Comparison of ENCODE assay signal across 27 cellular contexts in the genomic region with DNA sequence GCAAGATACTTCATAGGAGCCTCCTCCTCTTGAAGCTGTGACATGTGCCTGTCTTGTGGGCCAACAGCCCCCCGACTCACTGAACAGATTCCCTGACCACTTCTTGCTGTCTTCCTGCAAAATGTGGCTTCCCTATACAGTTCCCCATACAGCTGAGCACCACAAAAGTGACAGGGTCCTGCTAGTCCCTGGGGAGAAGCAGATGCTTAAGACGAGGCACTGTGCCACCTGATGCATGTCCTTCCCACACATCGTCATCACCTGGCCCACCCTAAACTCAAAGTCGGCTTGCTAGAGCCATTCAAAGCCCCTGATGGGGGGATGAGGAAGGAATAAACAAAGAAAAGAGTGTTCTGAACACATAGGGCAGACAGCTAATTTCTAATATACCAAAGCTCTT.
"Had no signal": no experiment of that assay in that cellular context is flagged by ENCODE, and none has a peak within 500 bp of the region (broad histone marks: within the 10 kb centered on the region; RNA-seq: fewer than 3 reads in every experiment).

No MANE protein-coding gene starts in this region.

- H3K9me3 ChIP-seq: left ventricle myocardium inferior, ovary, prostate gland, stomach, testis, thyroid gland, transverse colon, upper lobe of left lung had no signal

- H3K27me3 ChIP-seq: hepatocyte, neural progenitor cell, ovary, testis, thyroid gland, upper lobe of left lung had no signal

- FAIRE-seq: urothelium cell line had no signal

- H3K9me3 Mint-ChIP-seq: mesothelial cell of epicardium; naive B cell; natural killer cell; nephron progenitor cell; neural progenitor cell; stimulated activated naive B cell treated with anti-CD40 and anti-IgM and Interleukin-4, amounts not matched to agents 10 μg/mL and 1 μg/mL and 100 μg/mL, for 72 hours had no signal

- H3K27ac Mint-ChIP-seq: mesothelial cell of epicardium; natural killer cell; nephron progenitor cell; neural progenitor cell; stimulated activated naive B cell treated with anti-CD40 and anti-IgM and Interleukin-4, amounts not matched to agents 10 μg/mL and 1 μg/mL and 100 μg/mL, for 72 hours had no signal

- H3K9ac ChIP-seq: neural progenitor cell had no signal

- H3K4me2 ChIP-seq: hepatocyte, neural progenitor cell had no signal

- ATAC-seq: natural killer cell; right cardiac atrium; sciatic nerve; stimulated activated naive CD8-positive, alpha-beta T cell treated with anti-CD3 and anti-CD28 coated beads, Interleukin-15, Interleukin-2, amounts not matched to agents 100 U/mL and 50 U/mL, for 24 hours had no signal

- H3K79me2 ChIP-seq: hepatocyte had no signal

- H3K4me3 ChIP-seq: hepatocyte, left ventricle myocardium inferior, lung, neural progenitor cell, ovary, prostate gland, skin epidermis, stomach, testis, thyroid gland, transverse colon, upper lobe of left lung had no signal

- H2AFZ ChIP-seq: hepatocyte, neural progenitor cell had no signal

- H3K36me3 ChIP-seq: left ventricle myocardium inferior, neural progenitor cell, ovary, prostate gland, stomach, thyroid gland, transverse colon, upper lobe of left lung had no signal

- DNase-seq: left ventricle myocardium inferior; mesendoderm; naive B cell; natural killer cell; nephron progenitor cell; ovary; retina; right cardiac atrium; stimulated activated CD4-positive, alpha-beta T cell treated with anti-CD3 and anti-CD28 coated beads, Interleukin-12 subunit alpha, Interleukin-12 subunit beta, amount 100 ng/mL, for 4 hours; stimulated activated CD4-positive, alpha-beta T cell treated with anti-CD3 and anti-CD28 coated beads, Interleukin-15, amount 100 ng/mL, for 24 hours; stimulated activated CD4-positive, alpha-beta T cell treated with anti-CD3 and anti-CD28 coated beads, Interleukin-2, amount 100 ng/mL, for 24 hours; stimulated activated CD4-positive, alpha-beta T cell treated with anti-CD3 and anti-CD28 coated beads, Interleukin-4, amount 100 ng/mL, for 1 hour; stimulated activated naive B cell treated with anti-CD40 and anti-IgM and Interleukin-4, amounts not matched to agents 10 μg/mL and 1 μg/mL and 100 μg/mL, for 72 hours; stimulated activated naive CD8-positive, alpha-beta T cell treated with anti-CD3 and anti-CD28 coated beads, Interleukin-15, Interleukin-2, amounts not matched to agents 100 U/mL and 50 U/mL, for 24 hours; stomach; testis; thyroid gland; transverse colon had no signal

- H3K27ac ChIP-seq: hepatocyte, left ventricle myocardium inferior, neural progenitor cell, ovary, prostate gland, skin epidermis, stomach, testis, thyroid gland, transverse colon, upper lobe of left lung had no signal

- H3K4me3 Mint-ChIP-seq: mesothelial cell of epicardium; naive B cell; natural killer cell; nephron progenitor cell; neural progenitor cell; stimulated activated naive B cell treated with anti-CD40 and anti-IgM and Interleukin-4, amounts not matched to agents 10 μg/mL and 1 μg/mL and 100 μg/mL, for 72 hours had no signal

- H3K36me3 Mint-ChIP-seq: mesothelial cell of epicardium; naive B cell; natural killer cell; neural progenitor cell; stimulated activated naive B cell treated with anti-CD40 and anti-IgM and Interleukin-4, amounts not matched to agents 10 μg/mL and 1 μg/mL and 100 μg/mL, for 72 hours had no signal

- H3K4me1 ChIP-seq: left ventricle myocardium inferior, prostate gland, transverse colon had no signal
